9 cellular contexts compared by ENCODE assay signal in genomic region chr17:38925263-38925995, GRCh38.
DNase-seq lines count a peak whose midpoint lies in the region; ATAC-seq and TF ChIP-seq lines count a peak whose summit lies in the region.
"Had no signal": no experiment of that assay in that cellular context is flagged by ENCODE, and none has a peak within 500 bp of the region (broad histone marks: within the 10 kb centered on the region; RNA-seq: fewer than 3 reads in every experiment).

Gene LASP1NB, plus strand, starts transcription at chr17:38925614.

- DNase-seq in EH (ENCODE audit: low read depth) (peak; percentile 57), glutamatergic neuron (peak; percentile 52), glomerular visceral epithelial cell (ENCODE audit: extremely low spot score) (no peak), NCI-H526 treated with DMSO at 0.1 percent for 48 hours (lab: John Stamatoyannopoulos, UW) (no peak), RWPE1 (ENCODE audit: low spot score) (no peak)
- DNase-seq in activated CD8-positive, alpha-beta memory T cell treated with anti-CD3 and anti-CD28 coated beads, Interleukin-2, amount 50 U/mL, for 4 hours = peak; percentile 61
- DNase-seq: NCI-H510A had no signal

- H3K27ac ChIP-seq in rectal smooth muscle tissue (ENCODE audit: low read depth, low read length) (no peak within 1 kb of the TSS), RWPE1 (no peak within 1 kb of the TSS)

- H3K27me3 ChIP-seq in rectal smooth muscle tissue (ENCODE audit: control insufficient read depth, insufficient read depth, low read length) = no peaks in the 10 kb centered on the region

- peak within 1 kb of the TSS; percentile 51 for H3K4me3 ChIP-seq in rectal smooth muscle tissue (ENCODE audit: low read length)

- peaks cover 15% of the 10 kb centered on the region for H3K4me1 Mint-ChIP-seq in glutamatergic neuron (ENCODE audit: low read depth, unreplicated experiment)

- POLR2A ChIA-PET in RWPE1 (lab: Yijun Ruan, JAX; ENCODE audit: low non-redundant PET) = no interaction called here

- H3K36me3 ChIP-seq in rectal smooth muscle tissue (ENCODE audit: control insufficient read depth, insufficient read depth, low read length) = no peaks in the 10 kb centered on the region

- peaks cover 28% of the 10 kb centered on the region for H3K4me1 ChIP-seq in rectal smooth muscle tissue (ENCODE audit: control insufficient read depth, insufficient read depth, low read length)

- TF ChIP-seq CTCF in glutamatergic neuron (IDR thresholded peaks at IDR 0.05; ENCODE audit: partially characterized antibody, unreplicated experiment) (no peak), RWPE1 (conservative IDR thresholded peaks at IDR 0.05; ENCODE audit: low read depth) (no peak)

- H3K27me3 Mint-ChIP-seq in glutamatergic neuron (ENCODE audit: unreplicated experiment) = peaks cover under 1% of the 10 kb centered on the region

- H3K9ac ChIP-seq in rectal smooth muscle tissue (ENCODE audit: low read length) = no peak within 1 kb of the TSS

- CTCF ChIA-PET in RWPE1 (lab: Yijun Ruan, JAX) = interaction anchor here (0.6 kb wide), 2 partner anchors 51 to 59 kb away, joined by 4 read pairs; no protein-coding TSS in a partner anchor

- ATAC-seq in HG02588 (IDR thresholded peaks at IDR 0.05; ENCODE audit: unreplicated experiment) = no peak

- peak within 1 kb of the TSS; percentile 53 for H3K27ac Mint-ChIP-seq in glutamatergic neuron (ENCODE audit: unreplicated experiment)

- peak within 1 kb of the TSS; percentile 13 for H3K4me3 Mint-ChIP-seq in glutamatergic neuron (ENCODE audit: unreplicated experiment)

- H3K36me3 Mint-ChIP-seq in glutamatergic neuron (ENCODE audit: unreplicated experiment) = no peaks in the 10 kb centered on the region

- peaks cover 3% of the 10 kb centered on the region for H3K9me3 Mint-ChIP-seq in glutamatergic neuron (ENCODE audit: unreplicated experiment)

Comparison
In these comparisons a context has a peak if more than half of its experiments do, and no peak if none do; other contexts are left out.
1. DNase-seq: peak in EH (single experiment), activated CD8-positive, alpha-beta memory T cell treated with anti-CD3 and anti-CD28 coated beads, Interleukin-2, amount 50 U/mL, for 4 hours (single experiment) and glutamatergic neuron (single experiment); none in glomerular visceral epithelial cell (single experiment), NCI-H526 treated with DMSO at 0.1 percent for 48 hours (single experiment) and RWPE1 (single experiment).